In the genomic region with DNA sequence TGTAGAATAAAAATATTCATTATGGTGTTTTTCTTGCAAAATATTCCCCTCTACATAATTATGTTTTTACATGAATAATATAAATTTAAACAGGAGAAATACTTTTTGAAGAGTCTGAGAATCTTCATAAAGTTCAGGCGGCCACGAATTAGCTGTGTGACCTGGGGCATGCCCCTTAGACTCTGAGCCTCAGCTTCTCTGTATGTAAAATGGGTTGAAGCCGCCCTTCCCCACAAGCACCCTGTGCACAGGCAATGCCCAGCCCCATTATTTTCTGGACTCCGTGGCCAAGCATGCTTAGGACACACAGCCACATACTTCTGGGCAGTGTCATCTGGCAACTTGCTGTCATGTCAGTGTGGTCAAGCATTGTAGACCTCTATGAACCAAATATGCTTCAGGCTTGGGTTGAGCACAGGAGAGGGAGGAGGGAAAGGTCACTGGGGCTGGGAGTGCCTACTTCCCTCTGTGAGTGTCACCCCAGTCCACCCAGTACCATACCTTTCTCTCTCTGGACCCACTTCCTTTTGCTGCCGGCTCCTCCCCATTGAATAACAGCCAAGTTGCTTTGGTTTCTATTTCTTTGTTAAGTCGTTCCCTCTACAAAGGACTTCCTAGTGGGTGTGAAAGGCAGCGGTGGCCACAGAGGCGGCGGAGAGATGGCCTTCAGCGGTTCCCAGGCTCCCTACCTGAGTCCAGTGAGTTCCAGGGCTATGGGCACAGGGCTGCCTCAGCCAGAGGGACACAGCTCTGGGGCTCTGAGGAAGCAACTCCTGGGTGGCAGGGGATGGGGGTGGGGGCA, we compare ENCODE assay signal across 8 cellular contexts. TPM values are rescaled to one million over a fixed set of nuclear protein-coding genes. Genes with fewer than 3 reads are reported as not detected.
A peak's percentile ranks its signal among the peaks of the same experiment; 100 is the strongest.
DNase-seq lines count a peak whose midpoint lies in the region; ATAC-seq lines count a peak whose summit lies in the region.

LGALS9 (plus strand) TSS at position 582 of the 802 bp plus-strand sequence; CDS start at position 660, 78 bp downstream.

- no peaks in the 10 kb centered on the region for H3K9me3 ChIP-seq in CD8-positive, alpha-beta memory T cell (ENCODE audit: low read length)

- H3K4me1 Mint-ChIP-seq in CD8-positive, alpha-beta memory T cell, result peaks cover 26 to 41% (median 40%) of the 10 kb centered on the region in 3 donors
- H3K4me1 Mint-ChIP-seq in IgD-negative memory B cell, result peaks cover 28 to 33% (median 29%) of the 10 kb centered on the region in 3 donors
- H3K4me1 Mint-ChIP-seq in activated T-cell treated with anti-CD3 and anti-CD28 coated beads, Interleukin-2, amount 50 U/mL, for 72 hours (ENCODE audit: low read depth), result peaks cover 57% of the 10 kb centered on the region

- POLR2A ChIA-PET in CD8-positive, alpha-beta memory T cell (lab: Charles Lee), result no interaction called here

- H3K27ac Mint-ChIP-seq in CD8-positive, alpha-beta memory T cell, result peak within 1 kb of the TSS; percentile 8 to 95 (median 85)
- H3K27ac Mint-ChIP-seq in IgD-negative memory B cell, result peak within 1 kb of the TSS; percentile 75 to 93 (median 92)
- H3K27ac Mint-ChIP-seq in activated T-cell treated with anti-CD3 and anti-CD28 coated beads, Interleukin-2, amount 50 U/mL, for 72 hours, result peak within 1 kb of the TSS; percentile 62

- intact Hi-C loops in Right ventricle myocardium superior (cut with DNase I), result no loop called here

- peak within 1 kb of the TSS; percentile 27 for H3K27ac ChIP-seq in CD8-positive, alpha-beta memory T cell (ENCODE audit: low read depth, low read length)

- CTCF ChIA-PET in CD8-positive, alpha-beta memory T cell (lab: Charles Lee), result interaction anchor here (1.2 to 2.0 kb wide), 2 partner anchors 20 to 24 kb away, joined by 4 to 6 read pairs; no protein-coding TSS in a partner anchor

- no peaks in the 10 kb centered on the region for H3K27me3 Mint-ChIP-seq in CD8-positive, alpha-beta memory T cell
- H3K27me3 Mint-ChIP-seq in IgD-negative memory B cell, result no peaks in the 10 kb centered on the region
- no peaks in the 10 kb centered on the region for H3K27me3 Mint-ChIP-seq in activated T-cell treated with anti-CD3 and anti-CD28 coated beads, Interleukin-2, amount 50 U/mL, for 72 hours (ENCODE audit: low read depth)

- H3K4me3 Mint-ChIP-seq in CD8-positive, alpha-beta memory T cell, result peak within 1 kb of the TSS; percentile 82 to 94 (median 91)
- peak within 1 kb of the TSS; percentile 88 to 98 (median 95) for H3K4me3 Mint-ChIP-seq in IgD-negative memory B cell
- peak within 1 kb of the TSS; percentile 82 to 84 for H3K4me3 Mint-ChIP-seq in activated T-cell treated with anti-CD3 and anti-CD28 coated beads, Interleukin-2, amount 50 U/mL, for 72 hours

- peaks cover 24% of the 10 kb centered on the region for H3K4me1 ChIP-seq in CD8-positive, alpha-beta memory T cell (ENCODE audit: insufficient read depth, low read length)

- peaks cover 0 to 4% (median 2%) of the 10 kb centered on the region in 3 donors for H3K36me3 Mint-ChIP-seq in CD8-positive, alpha-beta memory T cell
- H3K36me3 Mint-ChIP-seq in IgD-negative memory B cell, result peaks cover 2% of the 10 kb centered on the region
- peaks cover 4 to 5% of the 10 kb centered on the region in 2 donors for H3K36me3 Mint-ChIP-seq in activated T-cell treated with anti-CD3 and anti-CD28 coated beads, Interleukin-2, amount 50 U/mL, for 72 hours (ENCODE audit: insufficient read depth in 2 of 2)

- peak within 1 kb of the TSS; percentile 89 for H3K4me3 ChIP-seq in CD8-positive, alpha-beta memory T cell (ENCODE audit: low read length)

- H3K27me3 ChIP-seq in CD8-positive, alpha-beta memory T cell (ENCODE audit: insufficient read depth, low read length, poor library complexity, severe bottlenecking), result no peaks in the 10 kb centered on the region

- ATAC-seq in GM19395 (IDR thresholded peaks at IDR 0.05; ENCODE audit: unreplicated experiment) (peak; percentile 55), Right ventricle myocardium superior (ENCODE audit: poor library complexity) (peak; percentile 30)
- peak; percentile 37 to 63 for ATAC-seq in activated T-cell treated with anti-CD3 and anti-CD28 coated beads, Interleukin-2, amount 50 U/mL, for 72 hours (replicated peaks in 1 of 2)

- no peaks in the 10 kb centered on the region for H3K9me3 Mint-ChIP-seq in CD8-positive, alpha-beta memory T cell
- peaks cover 0 to 2% (median 0%) of the 10 kb centered on the region in 3 donors for H3K9me3 Mint-ChIP-seq in IgD-negative memory B cell
- H3K9me3 Mint-ChIP-seq in activated T-cell treated with anti-CD3 and anti-CD28 coated beads, Interleukin-2, amount 50 U/mL, for 72 hours, result no peaks in the 10 kb centered on the region

- H3K36me3 ChIP-seq in CD8-positive, alpha-beta memory T cell (ENCODE audit: insufficient read depth, low read length), result no peaks in the 10 kb centered on the region

- DNase-seq in CD8-positive, alpha-beta memory T cell, result peak in 4 of 5 donors; percentile 12 to 58 (median 30)
- peak; percentile 20 to 41 for DNase-seq in activated T-cell treated with anti-CD3 and anti-CD28 coated beads, Interleukin-2, amount 50 U/mL, for 72 hours
- DNase-seq in Right ventricle myocardium superior, result no peak
- DNase-seq in stimulated activated CD4-positive, alpha-beta T cell treated with anti-CD3 and anti-CD28 coated beads, Interleukin-4, amount 100 ng/mL, for 24 hours, result peak; percentile 19
- DNase-seq in T1000 (lab: John Stamatoyannopoulos, UW), result no peak
- DNase-seq in iPS-NIHi11 (ENCODE audit: low spot score), result no peak

RNA-seq across cellular contexts. Expression of gene LGALS9, which starts in this region (rescaled TPM):
- 1 to 10 TPM; 9.8 to 9.9 TPM for total RNA-seq in CD8-positive, alpha-beta memory T cell
- 9.3 TPM for polyA plus RNA-seq in CD8-positive, alpha-beta memory T cell
- polyA plus RNA-seq in IgD-negative memory B cell, result 53.4 TPM
- total RNA-seq in activated T-cell treated with anti-CD3 and anti-CD28 coated beads, Interleukin-2, amount 50 U/mL, for 72 hours, result 10 to 100 TPM; 44.8 to 46.3 TPM
- total RNA-seq in Right ventricle myocardium superior, result 17.0 TPM

Comparison
In these comparisons a context has a peak if more than half of its experiments do, and no peak if none do; other contexts are left out.
1. DNase-seq: peak in CD8-positive, alpha-beta memory T cell (4 of 5), activated T-cell treated with anti-CD3 and anti-CD28 coated beads, Interleukin-2, amount 50 U/mL, for 72 hours (2 of 2) and stimulated activated CD4-positive, alpha-beta T cell treated with anti-CD3 and anti-CD28 coated beads, Interleukin-4, amount 100 ng/mL, for 24 hours (single experiment); none in Right ventricle myocardium superior (single experiment), T1000 (single experiment) and iPS-NIHi11 (single experiment).
2. Peak in every context shown above with its lines, with median percentiles within 50 percentile points of each other: H3K27ac Mint-ChIP-seq, H3K4me3 Mint-ChIP-seq and ATAC-seq.